ENCODE assay signal across 13 cellular contexts in the genomic region with DNA sequence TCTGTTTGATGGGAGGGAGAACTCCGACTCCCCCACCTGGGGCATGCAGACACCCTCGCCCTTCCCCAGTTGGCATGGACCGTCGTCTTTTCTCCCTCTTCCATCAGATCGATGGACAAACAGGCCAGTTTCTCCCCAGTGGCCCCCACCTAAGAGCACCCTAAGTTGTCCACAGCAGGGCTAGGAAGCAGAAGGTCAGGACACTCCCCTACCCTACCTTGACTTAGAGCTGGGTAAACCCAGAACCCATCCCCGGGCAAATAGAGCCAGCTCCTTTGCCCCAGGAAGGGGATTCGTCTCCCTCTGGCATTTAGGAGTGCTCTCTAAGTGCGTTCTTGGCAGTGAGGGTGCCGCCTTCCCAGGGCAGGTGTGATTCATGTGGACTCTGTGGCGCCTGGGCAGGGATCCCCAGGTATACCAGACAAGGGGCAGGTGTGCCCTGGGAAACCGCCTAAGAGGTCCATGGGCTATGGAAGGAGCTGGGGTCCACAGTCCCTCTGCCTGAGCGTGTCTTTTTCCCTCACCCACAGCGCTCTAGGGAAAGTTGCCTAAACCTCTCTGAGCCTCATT. TPM values are rescaled to one million over a fixed set of nuclear protein-coding genes. Genes with fewer than 3 reads are reported as not detected.
A peak's percentile ranks its signal among the peaks of the same experiment; 100 is the strongest.
DNase-seq lines count a peak whose midpoint lies in the region; ATAC-seq, FAIRE-seq and TF ChIP-seq lines count a peak whose summit lies in the region.
"Had no signal": no experiment of that assay in that cellular context is flagged by ENCODE, and none has a peak within 500 bp of the region (broad histone marks: within the 10 kb centered on the region; RNA-seq: fewer than 3 reads in every experiment).

No MANE protein-coding gene starts in this region.

- H3K36me3 ChIP-seq in IMR-90 (ENCODE audit: control insufficient read depth, insufficient read depth, low read length) (no peaks in the 10 kb centered on the region), GM12878 (ENCODE audit: control insufficient read depth in 2 of 2, insufficient read depth in 2 of 2, low read length in 1 of 2) (peaks cover 8 to 17% of the 10 kb centered on the region in 2 experiments; a peak in 3 of 4 replicates), trophoblast cell (ENCODE audit: control insufficient read depth in 1 of 2, insufficient read depth in 2 of 2, low read length in 2 of 2) (no peaks in the 10 kb centered on the region)
- H3K36me3 ChIP-seq: brain microvascular endothelial cell, spleen had no signal

- no peaks in the 10 kb centered on the region for H3K27me3 Mint-ChIP-seq in T-helper 1 cell treated with Interleukin-12 subunit alpha and Interleukin-12 subunit beta and Interleukin-4 antibody, amounts not matched to agents 30 μg/mL and 1 μg/mL, for 36 hours (ENCODE audit: low read depth)

- no peak overlapping the region for H4K12ac ChIP-seq in trophoblast cell (ENCODE audit: low read depth, low read length)

- TF ChIP-seq POLR2A in IMR-90 (IDR thresholded peaks at IDR 0.05; ENCODE audit: low read depth, low read length) (no peak), GM12878 (IDR thresholded peaks at IDR 0.05; ENCODE audit: low read depth, low read length) (no peak; the same call in 1 of the 2 replicates)

- H3K18ac ChIP-seq in IMR-90 (ENCODE audit: low read depth, low read length) (no peak overlapping the region), trophoblast cell (ENCODE audit: low read length) (no peak overlapping the region)

- H3K9me3 ChIP-seq in IMR-90 (ENCODE audit: control insufficient read depth, insufficient read depth, low read length), result no peaks in the 10 kb centered on the region; the same call in 1 of the 2 replicates
- H3K9me3 ChIP-seq in GM12878 (replicated peaks; ENCODE audit: control insufficient read depth, insufficient read depth, low read length), result no peaks in the 10 kb centered on the region
- H3K9me3 ChIP-seq in trophoblast cell (ENCODE audit: insufficient read depth, low read depth, low read length), result peaks cover 7% of the 10 kb centered on the region
- H3K9me3 ChIP-seq: spleen had no signal

- peak overlapping the region; percentile 78 for H3K4me3 Mint-ChIP-seq in T-helper 1 cell treated with Interleukin-12 subunit alpha and Interleukin-12 subunit beta and Interleukin-4 antibody, amounts not matched to agents 30 μg/mL and 1 μg/mL, for 36 hours

- H2BK12ac ChIP-seq in trophoblast cell (ENCODE audit: low read length), result no peak overlapping the region

- H3K27ac Mint-ChIP-seq in T-helper 1 cell treated with Interleukin-12 subunit alpha and Interleukin-12 subunit beta and Interleukin-4 antibody, amounts not matched to agents 30 μg/mL and 1 μg/mL, for 36 hours, result peak overlapping the region; percentile 47

- dilution Hi-C loops in IMR-90 (cut with HindIII; ENCODE audit: low sequenced_read_pairs, unreplicated experiment), result no loop called here

- peak overlapping the region; percentile 30 for H2AK5ac ChIP-seq in IMR-90 (ENCODE audit: low read depth, low read length)
- no peak overlapping the region for H2AK5ac ChIP-seq in trophoblast cell (ENCODE audit: low read length)

- H3K9me1 ChIP-seq in IMR-90 (ENCODE audit: insufficient read depth, low read length), result no peaks in the 10 kb centered on the region

- DNase-seq in T-helper 1 cell (no peak), IMR-90 (no peak), GM12878 (ENCODE audit: low read depth, low spot score) (no peak), trophoblast cell (no peak), KG1 (lab: John Stamatoyannopoulos, UW) (no peak), NOMO-1 treated with dmso at 0.1 percent for 144 hours (lab: John Stamatoyannopoulos, UW; ENCODE audit: unreplicated experiment) (no peak)
- DNase-seq: ACHN, brain microvascular endothelial cell, GF-D8 had no signal

- in situ Hi-C loops in IMR-90 (cut with MboI; ENCODE audit: low sequenced_read_pairs), result loop anchor here (5.0 to 10.0 kb wide), 2 partner anchors 169 to 272 kb away; no protein-coding TSS in a partner anchor
- in situ Hi-C loops in GM12878 (cut with MboI), result no loop called here

- SMC1A ChIA-PET in GM12878 (lab: Charles Lee; ENCODE audit: uncharacterized antibody, unreplicated experiment), result interaction anchor here (0.6 to 23.9 kb wide), 16 partner anchors 8 to 273 kb away, joined by 3 to 391 read pairs (median 4); no protein-coding TSS in a partner anchor

- H3K27me3 ChIP-seq in IMR-90 (ENCODE audit: control insufficient read depth, insufficient read depth, low read length) (peaks cover 74% of the 10 kb centered on the region), GM12878 (replicated peaks in 1 of 2; ENCODE audit: control insufficient read depth in 2 of 2, insufficient read depth in 2 of 2, low read length in 1 of 2) (no peaks in the 10 kb centered on the region), trophoblast cell (ENCODE audit: insufficient read depth, low read length) (peaks cover 69% of the 10 kb centered on the region)
- H3K27me3 ChIP-seq: brain microvascular endothelial cell had no signal

- CTCF ChIA-PET in IMR-90 (lab: Yijun Ruan, JAX), result interaction anchor here (0.5 to 1.8 kb wide), 7 partner anchors 12 to 168 kb away, joined by 3 to 7 read pairs (median 3); no protein-coding TSS in a partner anchor
- CTCF ChIA-PET in GM12878 (lab: Yijun Ruan, JAX), result interaction anchor here (0.6 to 20.9 kb wide), 24 partner anchors 8 to 270 kb away, joined by 3 to 314 read pairs (median 5); no protein-coding TSS in a partner anchor

- peaks cover 16% of the 10 kb centered on the region for H4K20me1 ChIP-seq in IMR-90 (ENCODE audit: insufficient read depth, low read length)
- H4K20me1 ChIP-seq in GM12878 (ENCODE audit: control insufficient read depth, insufficient read depth), result 0 out of 2 replicates have a peak, but pooled peaks cover 3% of the 10 kb centered on the region

- peak overlapping the region; percentile 10; the same call in 2 of the 3 replicates for H2BK15ac ChIP-seq in IMR-90 (ENCODE audit: low read depth, low read length)

- H3K4me1 ChIP-seq in IMR-90 (ENCODE audit: control insufficient read depth, insufficient read depth, low read length) (peaks cover 2% of the 10 kb centered on the region; the same call in 1 of the 2 replicates), GM12878 (ENCODE audit: control insufficient read depth, insufficient read depth, low read length) (peaks cover 47% of the 10 kb centered on the region), trophoblast cell (ENCODE audit: control insufficient read depth in 1 of 2, insufficient read depth in 2 of 2, low read length in 2 of 2) (peaks cover 2 to 4% of the 10 kb centered on the region in 2 experiments)

- no peak overlapping the region for H3K27ac ChIP-seq in IMR-90 (ENCODE audit: insufficient read depth, low read length)
- no peak overlapping the region for H3K27ac ChIP-seq in GM12878 (ENCODE audit: control insufficient read depth, insufficient read depth)
- H3K27ac ChIP-seq in trophoblast cell (ENCODE audit: low read depth, low read length), result no peak overlapping the region
- H3K27ac ChIP-seq: brain microvascular endothelial cell, GM23248, spleen had no signal

- H3K4me2 ChIP-seq in IMR-90 (ENCODE audit: low read depth, low read length) (no peak overlapping the region), GM12878 (ENCODE audit: control insufficient read depth, insufficient read depth) (peak overlapping the region; percentile 76), trophoblast cell (ENCODE audit: low read length) (peak overlapping the region; percentile 10)

- no peak overlapping the region for H4K5ac ChIP-seq in IMR-90 (ENCODE audit: low read depth, low read length)

- no peak overlapping the region for H3K4ac ChIP-seq in IMR-90 (ENCODE audit: low read depth, low read length)
- H3K4ac ChIP-seq in trophoblast cell (ENCODE audit: low read depth, low read length), result no peak overlapping the region

- no peak overlapping the region for H2BK20ac ChIP-seq in IMR-90 (ENCODE audit: low read depth, low read length)

- H4K8ac ChIP-seq in IMR-90 (ENCODE audit: low read depth in 2 of 2, low read length in 2 of 2) (no peak overlapping the region; a peak in 1 of 4 replicates), trophoblast cell (ENCODE audit: low read depth, low read length) (no peak overlapping the region)

- TF ChIP-seq CTCF in IMR-90 (conservative IDR thresholded peaks at IDR 0.05; ENCODE audit: low read depth, low read length) (no peak), GM12878 (IDR thresholded peaks at IDR 0.05 in 2 of 3, conservative IDR thresholded peaks at IDR 0.05 in 1 of 3; ENCODE audit: control insufficient read depth in 2 of 3, extremely low read depth in 1 of 3, insufficient read depth in 1 of 3, low read depth in 3 of 3, low read length in 3 of 3) (no peak)

- no peak for TF ChIP-seq RAD21 in IMR-90 (IDR thresholded peaks at IDR 0.05; ENCODE audit: low read length)
- no peak for TF ChIP-seq RAD21 in GM12878 (IDR thresholded peaks at IDR 0.05; ENCODE audit: insufficient read depth, low read depth, low read length)

- no peak for FAIRE-seq in GM12878 (lab: Jason Lieb, UNC)

- peaks cover 41% of the 10 kb centered on the region for H3K4me1 Mint-ChIP-seq in T-helper 1 cell treated with Interleukin-12 subunit alpha and Interleukin-12 subunit beta and Interleukin-4 antibody, amounts not matched to agents 30 μg/mL and 1 μg/mL, for 36 hours (ENCODE audit: low read depth)

- no peak overlapping the region for H3K14ac ChIP-seq in IMR-90 (replicated peaks; ENCODE audit: low read depth, low read length)
- H3K14ac ChIP-seq in trophoblast cell (ENCODE audit: low read length), result no peak overlapping the region

- no peak overlapping the region for H2AK9ac ChIP-seq in IMR-90 (replicated peaks; ENCODE audit: low read depth, low read length, poor library complexity)

- BruUV-seq in IMR-90 (replicated peaks; lab: Mats Ljungman, UMichigan) (no TSS peak), GM12878 (replicated peaks; lab: Mats Ljungman, UMichigan) (no TSS peak)

- H3K56ac ChIP-seq in IMR-90 (ENCODE audit: extremely low read depth, insufficient read depth, low read length), result no peak overlapping the region

- H2AFZ ChIP-seq in IMR-90 (replicated peaks; ENCODE audit: low read length, poor library complexity) (no peak overlapping the region), GM12878 (ENCODE audit: control insufficient read depth, low read depth, low read length) (no peak overlapping the region), trophoblast cell (ENCODE audit: insufficient read depth, low read length, poor library complexity) (no peak overlapping the region)
- H2AFZ ChIP-seq: GM23248 had no signal

- H3K9ac ChIP-seq in IMR-90 (ENCODE audit: low read depth, low read length) (no peak overlapping the region), GM12878 (ENCODE audit: control insufficient read depth, insufficient read depth, low read length) (0 out of 2 replicates have a peak overlapping the region, but pooled peaks have one; percentile 16), trophoblast cell (ENCODE audit: low read length) (no peak overlapping the region)
- H3K9ac ChIP-seq: GM23248 had no signal

- intact Hi-C loops in IMR-90 (cut with micrococcal nuclease) (loop anchor here (1.0 to 2.0 kb wide), 3 partner anchors 104 to 272 kb away; no protein-coding TSS in a partner anchor), GM12878 (cut with micrococcal nuclease; ENCODE audit: unreplicated experiment) (loop anchor here (5.0 kb wide), 1 partner anchor 86 kb away; no protein-coding TSS in a partner anchor)

- peaks cover 43% of the 10 kb centered on the region for H3K36me3 Mint-ChIP-seq in T-helper 1 cell treated with Interleukin-12 subunit alpha and Interleukin-12 subunit beta and Interleukin-4 antibody, amounts not matched to agents 30 μg/mL and 1 μg/mL, for 36 hours (ENCODE audit: low read depth)

- POLR2A ChIA-PET in IMR-90 (lab: Charles Lee; ENCODE audit: unreplicated experiment), result no interaction called here
- POLR2A ChIA-PET in GM12878 (lab: Charles Lee), result interaction anchor here (0.6 to 2.7 kb wide), 12 partner anchors 9 to 299 kb away, joined by 3 to 12 read pairs (median 6); a partner anchor contains a TSS

- H4K91ac ChIP-seq in IMR-90 (ENCODE audit: insufficient read depth, low read depth, low read length) (peak overlapping the region; percentile 19; the same call in 1 of the 2 replicates), trophoblast cell (ENCODE audit: low read depth, low read length) (no peak overlapping the region)

- no peaks in the 10 kb centered on the region for H3K9me3 Mint-ChIP-seq in T-helper 1 cell treated with Interleukin-12 subunit alpha and Interleukin-12 subunit beta and Interleukin-4 antibody, amounts not matched to agents 30 μg/mL and 1 μg/mL, for 36 hours

- WGBS in IMR-90 (ENCODE audit: extremely low coverage in 2 of 2, insufficient read length in 1 of 2), 2 experiments, result 49% methylated on average over 5 of the region's 13 CpGs; no CpG with 5 or more reads in 1 of the 2 experiments
- 84% methylated on average over 13 of the region's 13 CpGs for WGBS in GM12878 (ENCODE audit: insufficient coverage, insufficient replicate concordance, low lambda C conversion rate, missing lambda C conversion rate)
- no CpG with 5 or more reads among the region's 13 CpGs for WGBS in trophoblast cell (ENCODE audit: extremely low coverage, insufficient coverage, insufficient read length)

- peaks cover 98% of the 10 kb centered on the region for H3K79me2 ChIP-seq in GM12878 (ENCODE audit: control insufficient read depth, insufficient read depth, low read length)
- H3K79me2 ChIP-seq in trophoblast cell (ENCODE audit: control insufficient read depth, insufficient read depth, low read length, poor library complexity), result no peaks in the 10 kb centered on the region

- H2BK120ac ChIP-seq in IMR-90 (ENCODE audit: low read depth, low read length) (no peak overlapping the region), trophoblast cell (ENCODE audit: insufficient read depth, low read length, poor library complexity) (no peak overlapping the region)

- H3K79me1 ChIP-seq in IMR-90 (ENCODE audit: low read depth in 1 of 2, low read length in 2 of 2) (no peaks in the 10 kb centered on the region), trophoblast cell (ENCODE audit: low read length) (no peaks in the 10 kb centered on the region)

- RAD21 ChIA-PET in GM12878 (lab: Charles Lee; ENCODE audit: unreplicated experiment), result interaction anchor here (0.8 to 7.3 kb wide), 14 partner anchors 15 to 272 kb away, joined by 3 to 99 read pairs (median 6); no protein-coding TSS in a partner anchor

- H3K23ac ChIP-seq in IMR-90 (ENCODE audit: low read depth, low read length) (no peak overlapping the region), trophoblast cell (ENCODE audit: low read length) (no peak overlapping the region)

- ATAC-seq in IMR-90 (ENCODE audit: low read depth), result no peak
- no peak for ATAC-seq in GM12878
- ATAC-seq in GM18502 (IDR thresholded peaks at IDR 0.05; ENCODE audit: poor library complexity, unreplicated experiment), result no peak

- H2BK5ac ChIP-seq in IMR-90 (ENCODE audit: low read depth, low read length, poor library complexity, severe bottlenecking), result no peak overlapping the region
- no peak overlapping the region for H2BK5ac ChIP-seq in trophoblast cell (ENCODE audit: low read depth, low read length, poor library complexity)

- no peak for TF ChIP-seq EP300 in GM12878 (IDR thresholded peaks at IDR 0.05; ENCODE audit: borderline replicate concordance in 1 of 2, control insufficient read depth in 1 of 2, low read depth in 2 of 2, low read length in 2 of 2)

- no peak overlapping the region for H3K4me3 ChIP-seq in IMR-90 (ENCODE audit: insufficient read depth, low read depth, low read length)
- H3K4me3 ChIP-seq in GM12878, result no peak overlapping the region; the same call in 1 of the 2 replicates
- H3K4me3 ChIP-seq in trophoblast cell (ENCODE audit: low read depth, low read length), result no peak overlapping the region
- H3K4me3 ChIP-seq: GM23248 had no signal

RNA-seq across cellular contexts. Expression of a gene that starts 2.7 kb away (rescaled TPM):
- not detected in 2 replicates for total RNA-seq in IMR-90 (2012; rRNA removed)
- 0.07 TPM in 2 replicates for polyA plus RNA-seq in IMR-90 (2012; rRNA removed)
- polyA plus RNA-seq in IMR-90 (2012; cell fraction: cytosol; rRNA removed), result 0.01 and 0.04 TPM in 2 replicates
- polyA plus RNA-seq in IMR-90 (2012; cell fraction: nucleus; rRNA removed; ENCODE audit: low replicate concordance), result 0.02 TPM in 1 of 2 replicates, not detected in the other
- total RNA-seq in GM12878 (2013; cell fraction: nucleolus; rRNA removed), result 101 and 106 TPM in 2 replicates
- 25.8 and 33.5 TPM in 2 replicates for total RNA-seq in GM12878 (2014; rRNA removed)
- total RNA-seq in GM12878 (2014; rRNA removed; fragmentation: Illumina TruSeq; extraction: Trizol), result 18.4 and 19.0 TPM in 2 replicates
- 148 and 151 TPM in 2 replicates for total RNA-seq in GM12878 (2021)
- polyA plus RNA-seq in GM12878 (2011; ENCODE audit: low read depth), result 44.1 TPM
- 15.0 and 25.8 TPM in 2 replicates for polyA plus RNA-seq in GM12878 (2011; rRNA removed)
- 45.6 and 51.9 TPM in 2 replicates for polyA plus RNA-seq in GM12878 (2011; cell fraction: cytosol; rRNA removed)
- polyA plus RNA-seq in GM12878 (2011; cell fraction: nucleus; rRNA removed), result 72.8 and 112 TPM in 2 replicates
- 91.6 and 104 TPM in 2 replicates for polyA plus RNA-seq in GM12878 (2012)
- 48.8 and 61.7 TPM in 2 replicates for polyA plus RNA-seq in GM12878 (2014; fragmentation: Illumina TruSeq; extraction: Trizol)
- polyA plus RNA-seq in GM12878 (2014; fragmentation: Nextera tagmentation; extraction: Ambion mirVana), result 10 to 100 TPM; 21.6 to 26.3 TPM
- 64.7 and 79.6 TPM in 2 replicates for polyA plus RNA-seq in GM12878 (2014; rRNA removed)
- polyA plus RNA-seq in GM12878 (2016; fragmentation: Nextera tagmentation; extraction: Ambion mirVana), result 10 to 100 TPM; 29.3 to 34.0 TPM
- polyA minus RNA-seq in GM12878 (2011; rRNA and poly(A)+ RNA removed), result 20.0 and 31.7 TPM in 2 replicates
- polyA minus RNA-seq in GM12878 (2011; cell fraction: cytosol; rRNA and poly(A)+ RNA removed), result 30.6 and 47.6 TPM in 2 replicates
- polyA minus RNA-seq in GM12878 (2011; cell fraction: nucleus; rRNA and poly(A)+ RNA removed), result 30.8 and 46.2 TPM in 2 replicates
- polyA plus RNA-seq in trophoblast cell (2013), result 0.03 and 0.11 TPM in 2 replicates

Comparison
In these comparisons a context has a peak if more than half of its experiments do, and no peak if none do; other contexts are left out.
1. RNA of a gene that starts 2.7 kb away (total RNA-seq): 18.4 to 151 TPM in GM12878; not detected in IMR-90; every median in the first group is over 10 times any median in the second.